ENCODE assay signal across 26 cellular contexts in the genomic region with DNA sequence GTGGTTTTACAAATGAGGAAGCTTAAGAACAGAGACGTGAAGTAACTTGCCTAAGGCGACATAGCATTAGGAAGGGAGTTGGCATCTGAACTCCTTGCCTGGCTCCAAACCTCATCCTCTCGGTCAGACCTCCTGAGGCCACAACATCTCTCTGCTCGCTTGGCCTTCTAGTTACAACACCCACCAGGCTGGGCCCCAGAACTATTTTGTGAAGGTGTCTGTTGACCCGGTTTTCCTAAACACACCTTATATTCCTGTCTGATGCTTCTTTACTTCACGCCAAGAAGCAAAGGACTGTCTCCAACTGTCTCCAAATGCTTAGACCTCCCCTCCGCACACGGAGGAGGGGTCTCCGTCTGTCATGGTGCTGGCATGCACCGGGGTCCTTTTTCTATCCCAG.
"Had no signal": no experiment of that assay in that cellular context is flagged by ENCODE, and none has a peak within 500 bp of the region (broad histone marks: within the 10 kb centered on the region; RNA-seq: fewer than 3 reads in every experiment).

No MANE protein-coding gene starts in this region.

- H3K27ac ChIP-seq: neutrophil, pancreas, prostate gland, right lobe of liver, sigmoid colon, stomach, thyroid gland, tibial nerve, upper lobe of left lung, vagina had no signal

- ATAC-seq: naive thymus-derived CD8-positive, alpha-beta T cell; natural killer cell treated with Interleukin-12 subunit alpha and Interleukin-12 subunit beta and Interleukin-15 and Interleukin-18, amount 100 ng/mL, for 72 hours; pancreas; right cardiac atrium; right lobe of liver; stimulated activated effector memory CD8-positive, alpha-beta T cell treated with anti-CD3 and anti-CD28 coated beads, Interleukin-12 subunit alpha, Interleukin-12 subunit beta, amount 100 ng/mL, for 72 hours; stimulated activated naive B cell treated with anti-CD40 and anti-IgM and Interleukin-4, amounts not matched to agents 10 μg/mL and 1 μg/mL and 100 μg/mL, for 72 hours had no signal

- DNase-seq: naive thymus-derived CD8-positive, alpha-beta T cell; nephron progenitor cell; nucleus accumbens; pancreas; retina; right cardiac atrium; right lobe of liver; sigmoid colon; small intestine; stimulated activated CD4-positive, alpha-beta T cell treated with anti-CD3 and anti-CD28 coated beads, Interleukin-15, amount 100 ng/mL, for 24 hours; stimulated activated CD4-positive, alpha-beta T cell treated with anti-CD3 and anti-CD28 coated beads, Interleukin-2, amount 100 ng/mL, for 24 hours; stimulated activated CD4-positive, alpha-beta T cell treated with anti-CD3 and anti-CD28 coated beads, Interleukin-2, amount 100 ng/mL, for 48 hours; stimulated activated CD4-positive, alpha-beta T cell treated with anti-CD3 and anti-CD28 coated beads, Interleukin-4, amount 100 ng/mL, for 24 hours; stimulated activated naive B cell treated with anti-CD40 and anti-IgM and Interleukin-4, amounts not matched to agents 10 μg/mL and 1 μg/mL and 100 μg/mL, for 72 hours; stimulated activated naive CD4-positive, alpha-beta T cell treated with Interleukin-2 at 50 U/mL for 16 hours; stomach; thyroid gland; trophoblast cell; upper lobe of left lung had no signal

- H3K9me3 ChIP-seq: neutrophil, pancreas, prostate gland, right lobe of liver, sigmoid colon, thoracic aorta, thyroid gland, vagina had no signal

- H3K27me3 ChIP-seq: neutrophil, pancreas, right lobe of liver, sigmoid colon, stomach, thyroid gland, tibial nerve, upper lobe of left lung, vagina had no signal

- H3K36me3 ChIP-seq: neutrophil, pancreas, prostate gland, right lobe of liver, sigmoid colon, stomach, thoracic aorta, thyroid gland, tibial nerve, upper lobe of left lung, vagina had no signal

- H3K4me3 ChIP-seq: pancreas, prostate gland, right lobe of liver, sigmoid colon, stomach, thyroid gland, tibial nerve, upper lobe of left lung, vagina had no signal

- H3K4me1 ChIP-seq: pancreas, prostate gland, right lobe of liver, stomach, thyroid gland, tibial nerve, upper lobe of left lung, vagina had no signal
